13 cellular contexts compared by ENCODE assay signal in genomic region chr2:84556190-84556589, GRCh38. TPM values are rescaled to one million over a fixed set of nuclear protein-coding genes. Genes with fewer than 3 reads are reported as not detected.
DNase-seq lines count a peak whose midpoint lies in the region; ATAC-seq and TF ChIP-seq lines count a peak whose summit lies in the region.
"Had no signal": no experiment of that assay in that cellular context is flagged by ENCODE, and none has a peak within 500 bp of the region (broad histone marks: within the 10 kb centered on the region; RNA-seq: fewer than 3 reads in every experiment).

No MANE protein-coding gene starts in this region.

- DNase-seq in ELR (ENCODE audit: low read depth) (peak; percentile 42), nephron progenitor cell (no peak), left lobe of liver (ENCODE audit: low spot score) (no peak), GM03348 (ENCODE audit: low spot score) (no peak)
- DNase-seq in activated CD4-positive, alpha-beta memory T cell treated with anti-CD3 and anti-CD28 coated beads for 36 hours: peak; percentile 50
- DNase-seq: DND-41, lower lobe of right lung, naive B cell, NCI-H2029, SIG-M5 had no signal

- peaks cover 6% of the 10 kb centered on the region for H3K36me3 Mint-ChIP-seq in activated CD4-positive, alpha-beta memory T cell treated with anti-CD3 and anti-CD28 coated beads for 36 hours
- peaks cover 6% of the 10 kb centered on the region for H3K36me3 Mint-ChIP-seq in nephron progenitor cell (ENCODE audit: low read depth)

- CTCF ChIA-PET in activated CD4-positive, alpha-beta memory T cell treated with anti-CD3 and anti-CD28 coated beads for 36 hours (lab: Charles Lee): no interaction called here

- ATAC-seq in GM18858 (IDR thresholded peaks at IDR 0.05; ENCODE audit: unreplicated experiment) (peak; percentile 84), HG03039 (IDR thresholded peaks at IDR 0.05; ENCODE audit: unreplicated experiment) (peak; percentile 93), left lobe of liver (no peak)
- ATAC-seq: lower lobe of right lung had no signal

- H3K9me3 Mint-ChIP-seq in activated CD4-positive, alpha-beta memory T cell treated with anti-CD3 and anti-CD28 coated beads for 36 hours: peaks cover 9% of the 10 kb centered on the region
- H3K9me3 Mint-ChIP-seq in nephron progenitor cell: peaks cover 16% of the 10 kb centered on the region

- intact Hi-C loops in activated CD4-positive, alpha-beta memory T cell treated with anti-CD3 and anti-CD28 coated beads for 36 hours (cut with micrococcal nuclease): no loop called here

- no peak for TF ChIP-seq CTCF in nephron progenitor cell (IDR thresholded peaks at IDR 0.05)

- no peak overlapping the region for H3K27ac Mint-ChIP-seq in activated CD4-positive, alpha-beta memory T cell treated with anti-CD3 and anti-CD28 coated beads for 36 hours
- H3K27ac Mint-ChIP-seq in nephron progenitor cell: no peak overlapping the region
- H3K27ac Mint-ChIP-seq: naive B cell had no signal

- H3K4me1 Mint-ChIP-seq in activated CD4-positive, alpha-beta memory T cell treated with anti-CD3 and anti-CD28 coated beads for 36 hours (ENCODE audit: low read depth): no peaks in the 10 kb centered on the region
- H3K4me1 Mint-ChIP-seq in nephron progenitor cell: no peaks in the 10 kb centered on the region
- H3K4me1 Mint-ChIP-seq: central memory CD8-positive, alpha-beta T cell; naive B cell had no signal

- H3K4me3 Mint-ChIP-seq in activated CD4-positive, alpha-beta memory T cell treated with anti-CD3 and anti-CD28 coated beads for 36 hours: no peak overlapping the region
- H3K4me3 Mint-ChIP-seq in nephron progenitor cell: no peak overlapping the region
- H3K4me3 Mint-ChIP-seq: central memory CD8-positive, alpha-beta T cell; naive B cell had no signal

- POLR2A ChIA-PET in activated CD4-positive, alpha-beta memory T cell treated with anti-CD3 and anti-CD28 coated beads for 36 hours (lab: Charles Lee): no interaction called here

- no peaks in the 10 kb centered on the region for H3K27me3 Mint-ChIP-seq in activated CD4-positive, alpha-beta memory T cell treated with anti-CD3 and anti-CD28 coated beads for 36 hours
- H3K27me3 Mint-ChIP-seq in nephron progenitor cell (ENCODE audit: low read depth, poor library complexity): peaks cover 6% of the 10 kb centered on the region

RNA-seq across cellular contexts. Expression of gene DNAH6, which starts 39.9 kb away (rescaled TPM):
- total RNA-seq in activated CD4-positive, alpha-beta memory T cell treated with anti-CD3 and anti-CD28 coated beads for 36 hours: under 1 TPM; 0.33 to 0.85 TPM
- 1.9 TPM for total RNA-seq in left lobe of liver

Comparison
In these comparisons a context has a peak if more than half of its experiments do, and no peak if none do; other contexts are left out.
1. DNase-seq: peak in ELR (single experiment) and activated CD4-positive, alpha-beta memory T cell treated with anti-CD3 and anti-CD28 coated beads for 36 hours (single experiment); none in nephron progenitor cell (single experiment), left lobe of liver (single experiment) and GM03348 (single experiment).